9 cellular contexts compared by ENCODE assay signal in genomic region chr22:46593211-46593676, GRCh38. TPM values are rescaled to one million over a fixed set of nuclear protein-coding genes. Genes with fewer than 3 reads are reported as not detected.
DNase-seq lines count a peak whose midpoint lies in the region; ATAC-seq and TF ChIP-seq lines count a peak whose summit lies in the region.
"Had no signal": no experiment of that assay in that cellular context is flagged by ENCODE, and none has a peak within 500 bp of the region (broad histone marks: within the 10 kb centered on the region; RNA-seq: fewer than 3 reads in every experiment).

No MANE protein-coding gene starts in this region.

- peaks cover 34% of the 10 kb centered on the region for H4K20me1 ChIP-seq in PC-9 (ENCODE audit: insufficient read depth)

- intact Hi-C loops in CD4-positive, alpha-beta T cell (cut with DNase I, micrococcal nuclease), result no loop called here
- intact Hi-C loops in PC-9 (cut with micrococcal nuclease; ENCODE audit: unreplicated experiment), result no loop called here

- no peak overlapping the region for H3K4me2 ChIP-seq in PC-9

- H3K4me3 Mint-ChIP-seq in CD4-positive, alpha-beta T cell, result no peak overlapping the region
- peak overlapping the region; percentile 84 for H3K4me3 Mint-ChIP-seq in activated naive CD8-positive, alpha-beta T cell

- no peak overlapping the region for H3K27ac ChIP-seq in CD4-positive, alpha-beta T cell (ENCODE audit: low read depth, low read length)
- H3K27ac ChIP-seq in muscle layer of duodenum (ENCODE audit: low read length), result peak overlapping the region; percentile 63
- no peak overlapping the region for H3K27ac ChIP-seq in PC-9
- H3K27ac ChIP-seq: ovary had no signal

- peaks cover 17% of the 10 kb centered on the region for H3K4me1 Mint-ChIP-seq in CD4-positive, alpha-beta T cell (ENCODE audit: low read depth)
- peaks cover 17% of the 10 kb centered on the region for H3K4me1 Mint-ChIP-seq in activated naive CD8-positive, alpha-beta T cell (ENCODE audit: low read depth)

- H3K27me3 ChIP-seq in CD4-positive, alpha-beta T cell (ENCODE audit: control insufficient read depth, insufficient read depth, low read length), result no peaks in the 10 kb centered on the region
- H3K27me3 ChIP-seq in muscle layer of duodenum (ENCODE audit: low read depth, low read length), result no peaks in the 10 kb centered on the region
- no peaks in the 10 kb centered on the region for H3K27me3 ChIP-seq in PC-9 (ENCODE audit: insufficient read depth, low read depth)
- H3K27me3 ChIP-seq: ovary had no signal

- H3K4me3 ChIP-seq in Jurkat, Clone E6-1 (ENCODE audit: low read length), result peak overlapping the region; percentile 44
- no peak overlapping the region for H3K4me3 ChIP-seq in muscle layer of duodenum (ENCODE audit: low read depth in 1 of 2, low read length in 2 of 2)
- no peak overlapping the region for H3K4me3 ChIP-seq in PC-9
- H3K4me3 ChIP-seq: ovary had no signal

- H3K27ac Mint-ChIP-seq in CD4-positive, alpha-beta T cell, result no peak overlapping the region
- peak overlapping the region; percentile 94 for H3K27ac Mint-ChIP-seq in activated naive CD8-positive, alpha-beta T cell

- no peaks in the 10 kb centered on the region for H3K36me3 Mint-ChIP-seq in CD4-positive, alpha-beta T cell (ENCODE audit: low read depth)
- H3K36me3 Mint-ChIP-seq in activated naive CD8-positive, alpha-beta T cell, result no peaks in the 10 kb centered on the region

- peaks cover 26% of the 10 kb centered on the region for H3F3A ChIP-seq in PC-9 (ENCODE audit: insufficient read depth, low read depth)

- POLR2A ChIA-PET in CD4-positive, alpha-beta T cell (lab: Charles Lee), result no interaction called here
- POLR2A ChIA-PET in PC-9 (lab: Charles Lee; ENCODE audit: unreplicated experiment), result no interaction called here

- H3K9me3 Mint-ChIP-seq in CD4-positive, alpha-beta T cell, result no peaks in the 10 kb centered on the region
- H3K9me3 Mint-ChIP-seq in activated naive CD8-positive, alpha-beta T cell (ENCODE audit: low read depth), result no peaks in the 10 kb centered on the region

- no peak for DNase-seq in CD4-positive, alpha-beta T cell
- DNase-seq in Jurkat, Clone E6-1 (ENCODE audit: low read depth, low spot score), result peak; percentile 70
- DNase-seq in PC-9, result no peak
- DNase-seq in NCI-H2196 treated with DMSO at 0.1 percent for 48 hours (lab: John Stamatoyannopoulos, UW; ENCODE audit: unreplicated experiment), result no peak
- no peak for DNase-seq in DMS114 treated with DMSO at 0.1 percent for 48 hours (lab: John Stamatoyannopoulos, UW; ENCODE audit: unreplicated experiment)
- DNase-seq in dedifferentiated amniotic fluid mesenchymal stem cell (ENCODE audit: extremely low spot score), result no peak
- DNase-seq: ovary had no signal

- H3K79me2 ChIP-seq in PC-9 (ENCODE audit: low read depth), result peaks cover 10% of the 10 kb centered on the region

- peak; percentile 39 for ATAC-seq in CD4-positive, alpha-beta T cell (ENCODE audit: poor library complexity)

- H3K36me3 ChIP-seq in muscle layer of duodenum (ENCODE audit: control insufficient read depth in 1 of 2, insufficient read depth in 2 of 2, low read length in 2 of 2) (no peaks in the 10 kb centered on the region), PC-9 (ENCODE audit: low read depth) (no peaks in the 10 kb centered on the region)
- H3K36me3 ChIP-seq: ovary had no signal

- CTCF ChIA-PET in CD4-positive, alpha-beta T cell (lab: Charles Lee), result no interaction called here
- CTCF ChIA-PET in PC-9 (lab: Charles Lee), result no interaction called here

- no TSS peak for BruUV-seq in PC-9 (replicated peaks; lab: Mats Ljungman, UMichigan)

- H3K9me2 ChIP-seq in PC-9 (ENCODE audit: insufficient read depth), result no peaks in the 10 kb centered on the region

- H2AFZ ChIP-seq in PC-9, result no peak overlapping the region

- no peak for TF ChIP-seq CTCF in CD4-positive, alpha-beta T cell (IDR thresholded peaks at IDR 0.05)
- no peak for TF ChIP-seq CTCF in PC-9 (conservative IDR thresholded peaks at IDR 0.05)

- no peaks in the 10 kb centered on the region for H3K9me3 ChIP-seq in CD4-positive, alpha-beta T cell (ENCODE audit: control insufficient read depth, low read length)
- H3K9me3 ChIP-seq in muscle layer of duodenum (ENCODE audit: control insufficient read depth in 1 of 2, low read length in 2 of 2), result no peaks in the 10 kb centered on the region
- H3K9me3 ChIP-seq in PC-9 (ENCODE audit: insufficient read depth, low read depth), result no peaks in the 10 kb centered on the region
- H3K9me3 ChIP-seq: ovary had no signal

- H3K4me1 ChIP-seq in muscle layer of duodenum (ENCODE audit: control insufficient read depth in 1 of 2, insufficient read depth in 2 of 2, low read length in 2 of 2), result peaks cover 0 to 4% of the 10 kb centered on the region in 2 donors
- peaks cover 30% of the 10 kb centered on the region for H3K4me1 ChIP-seq in PC-9 (replicated peaks; ENCODE audit: insufficient read depth)

- H3K27me3 Mint-ChIP-seq in CD4-positive, alpha-beta T cell, result no peaks in the 10 kb centered on the region
- no peaks in the 10 kb centered on the region for H3K27me3 Mint-ChIP-seq in activated naive CD8-positive, alpha-beta T cell

RNA-seq across cellular contexts. Expression of gene GRAMD4, which starts 26.9 kb away (rescaled TPM):
- 10 to 100 TPM; 13.9 to 15.6 TPM for total RNA-seq in CD4-positive, alpha-beta T cell
- 47.0 TPM for polyA plus RNA-seq in Jurkat, Clone E6-1 (2012; ENCODE audit: insufficient read depth, insufficient read length)
- total RNA-seq in PC-9 (2021), result 36.4 and 38.2 TPM in 2 replicates

RNA-seq across cellular contexts. Expression of gene CELSR1, which starts 55.8 kb away (rescaled TPM):
- 1 to 10 TPM; 1.0 to 1.1 TPM for total RNA-seq in CD4-positive, alpha-beta T cell
- 1.8 TPM for polyA plus RNA-seq in Jurkat, Clone E6-1 (2012; ENCODE audit: insufficient read depth, insufficient read length)
- 37.6 and 55.4 TPM in 2 replicates for total RNA-seq in PC-9 (2021)

Comparison
In these comparisons a context has a peak if more than half of its experiments do, and no peak if none do; other contexts are left out.
1. RNA of gene CELSR1, which starts 55.8 kb away (total RNA-seq): 37.6 to 55.4 TPM in PC-9; 1.0 to 1.1 TPM in CD4-positive, alpha-beta T cell; every median in the first group is over 10 times any median in the second.